Comparison of ENCODE assay signal across 9 cellular contexts in genomic region chr1:1359668-1360468, GRCh38. TPM values are rescaled to one million over a fixed set of nuclear protein-coding genes. Genes with fewer than 3 reads are reported as not detected.
DNase-seq lines count a peak whose midpoint lies in the region; ATAC-seq and TF ChIP-seq lines count a peak whose summit lies in the region.
"Had no signal": no experiment of that assay in that cellular context is flagged by ENCODE, and none has a peak within 500 bp of the region (broad histone marks: within the 10 kb centered on the region; RNA-seq: fewer than 3 reads in every experiment).

No MANE protein-coding gene starts in this region.

- H3K4me1 Mint-ChIP-seq in IgD-negative memory B cell: peaks cover 3 to 6% (median 6%) of the 10 kb centered on the region in 3 donors
- peaks cover 0 to 2% of the 10 kb centered on the region in 2 donors for H3K4me1 Mint-ChIP-seq in natural killer cell treated with Interleukin-12 subunit alpha and Interleukin-12 subunit beta and Interleukin-15 and Interleukin-18, amount 100 ng/mL, for 72 hours (ENCODE audit: low read depth in 2 of 2)

- peaks cover 2% of the 10 kb centered on the region for H3K36me3 Mint-ChIP-seq in IgD-negative memory B cell
- H3K36me3 Mint-ChIP-seq in natural killer cell treated with Interleukin-12 subunit alpha and Interleukin-12 subunit beta and Interleukin-15 and Interleukin-18, amount 100 ng/mL, for 72 hours: no peaks in the 10 kb centered on the region

- H3K36me3 ChIP-seq in mesenchymal stem cell (ENCODE audit: control insufficient read depth in 1 of 2, insufficient read depth in 2 of 2, low read depth in 1 of 2, low read length in 2 of 2): peaks cover 0 to 12% of the 10 kb centered on the region in 2 experiments
- peaks cover 0 to 5% (median 0%) of the 10 kb centered on the region in 3 donors for H3K36me3 ChIP-seq in tibial nerve

- peak overlapping the region; percentile 93 to 100 for H3K4ac ChIP-seq in mesenchymal stem cell (ENCODE audit: low read depth in 1 of 2, low read length in 2 of 2)

- H2BK12ac ChIP-seq in mesenchymal stem cell (ENCODE audit: low read length in 2 of 2): peak overlapping the region; percentile 92 to 100

- H2BK5ac ChIP-seq in mesenchymal stem cell (ENCODE audit: low read depth, low read length, poor library complexity, severe bottlenecking): peak overlapping the region; percentile 92

- no peak overlapping the region for H2AFZ ChIP-seq in mesenchymal stem cell (ENCODE audit: low read depth, low read length)

- H3K4me3 ChIP-seq in choroid plexus epithelial cell (ENCODE audit: low read depth, low read length) (no peak overlapping the region), mesenchymal stem cell (ENCODE audit: insufficient read depth in 1 of 2, low read depth in 1 of 2, low read length in 2 of 2) (peak overlapping the region in 1 of 2 experiments; percentile 93), tibial nerve (peak overlapping the region in 1 of 4 donors; percentile 66)

- ATAC-seq in natural killer cell treated with Interleukin-12 subunit alpha and Interleukin-12 subunit beta and Interleukin-15 and Interleukin-18, amount 100 ng/mL, for 72 hours: no peak
- ATAC-seq in HG02981 (IDR thresholded peaks at IDR 0.05; ENCODE audit: unreplicated experiment) (no peak), GM21717 (IDR thresholded peaks at IDR 0.05; ENCODE audit: unreplicated experiment) (no peak), HG03039 (IDR thresholded peaks at IDR 0.05; ENCODE audit: unreplicated experiment) (no peak)

- H3K18ac ChIP-seq in mesenchymal stem cell (ENCODE audit: low read depth in 1 of 2, low read length in 2 of 2): peak overlapping the region; percentile 95 to 99

- WGBS in mesenchymal stem cell: 52% methylated on average over 25 of the region's 28 CpGs
- 26 to 37% methylated on average over 10 to 16 of the region's 28 CpGs for WGBS in tibial nerve, 2 donors

- H3K14ac ChIP-seq in mesenchymal stem cell (ENCODE audit: low read length in 2 of 2): peak overlapping the region; percentile 47 to 76

- no peak for TF ChIP-seq POLR2A in tibial nerve (IDR thresholded peaks at IDR 0.05)

- H2AK5ac ChIP-seq in mesenchymal stem cell (ENCODE audit: low read length, severe bottlenecking): peak overlapping the region; percentile 99

- peak overlapping the region in 3 of 4 donors; percentile 47 to 64 (median 49) for H3K4me3 Mint-ChIP-seq in IgD-negative memory B cell
- no peak overlapping the region for H3K4me3 Mint-ChIP-seq in natural killer cell treated with Interleukin-12 subunit alpha and Interleukin-12 subunit beta and Interleukin-15 and Interleukin-18, amount 100 ng/mL, for 72 hours

- H3K4me1 ChIP-seq in mesenchymal stem cell (ENCODE audit: control insufficient read depth, insufficient read depth, low read depth, low read length) (peaks cover 57% of the 10 kb centered on the region), tibial nerve (peaks cover 0 to 64% (median 55%) of the 10 kb centered on the region in 4 donors)

- no peak for TF ChIP-seq CTCF in choroid plexus epithelial cell (conservative IDR thresholded peaks at IDR 0.05; ENCODE audit: low read depth, low read length)
- TF ChIP-seq CTCF in tibial nerve (IDR thresholded peaks at IDR 0.05): no peak

- H3K27ac Mint-ChIP-seq in IgD-negative memory B cell: peak overlapping the region in 1 of 3 donors; percentile 19
- no peak overlapping the region for H3K27ac Mint-ChIP-seq in natural killer cell treated with Interleukin-12 subunit alpha and Interleukin-12 subunit beta and Interleukin-15 and Interleukin-18, amount 100 ng/mL, for 72 hours

- H3K23ac ChIP-seq in mesenchymal stem cell (ENCODE audit: low read length in 2 of 2): peak overlapping the region in 1 of 2 experiments; percentile 67

- peak overlapping the region; percentile 41 for H3K4me2 ChIP-seq in mesenchymal stem cell (ENCODE audit: low read length, poor library complexity, severe bottlenecking)

- peak overlapping the region; percentile 98 for H3K27ac ChIP-seq in mesenchymal stem cell (ENCODE audit: low read length, poor library complexity, severe bottlenecking)
- peak overlapping the region; percentile 81 to 92 (median 88) for H3K27ac ChIP-seq in tibial nerve

- H4K91ac ChIP-seq in mesenchymal stem cell (ENCODE audit: low read length): peak overlapping the region; percentile 100

- H3K27me3 Mint-ChIP-seq in IgD-negative memory B cell: peaks cover 17% of the 10 kb centered on the region
- H3K27me3 Mint-ChIP-seq in natural killer cell treated with Interleukin-12 subunit alpha and Interleukin-12 subunit beta and Interleukin-15 and Interleukin-18, amount 100 ng/mL, for 72 hours: peaks cover 8 to 10% of the 10 kb centered on the region in 2 donors

- DNase-seq in choroid plexus epithelial cell (ENCODE audit: low read depth) (peak; percentile 39), mesenchymal stem cell (peak; percentile 67), tibial nerve (ENCODE audit: low spot score in 2 of 2) (peak; percentile 80 to 81)
- no peak for DNase-seq in natural killer cell treated with Interleukin-12 subunit alpha and Interleukin-12 subunit beta and Interleukin-15 and Interleukin-18, amount 100 ng/mL, for 72 hours (ENCODE audit: low spot score)
- DNase-seq: effector memory CD4-positive, alpha-beta T cell had no signal

- H3K9me3 ChIP-seq in mesenchymal stem cell (ENCODE audit: control insufficient read depth, low read length) (no peaks in the 10 kb centered on the region), tibial nerve (no peaks in the 10 kb centered on the region)

- peak overlapping the region; percentile 100 for H2BK15ac ChIP-seq in mesenchymal stem cell (ENCODE audit: low read depth, poor library complexity, severe bottlenecking)

- peak overlapping the region; percentile 99 for H4K8ac ChIP-seq in mesenchymal stem cell (ENCODE audit: low read length)

- TF ChIP-seq EP300 in tibial nerve (IDR thresholded peaks at IDR 0.05): peak in 1 of 2 donors; percentile 80

- H3K27me3 ChIP-seq in mesenchymal stem cell (ENCODE audit: control insufficient read depth in 1 of 2, insufficient read depth in 1 of 2, low read length in 2 of 2) (no peaks in the 10 kb centered on the region), tibial nerve (no peaks in the 10 kb centered on the region)

- H2BK120ac ChIP-seq in mesenchymal stem cell (ENCODE audit: low read depth, low read length): peak overlapping the region; percentile 100

- H3K9me3 Mint-ChIP-seq in IgD-negative memory B cell: no peaks in the 10 kb centered on the region
- no peaks in the 10 kb centered on the region for H3K9me3 Mint-ChIP-seq in natural killer cell treated with Interleukin-12 subunit alpha and Interleukin-12 subunit beta and Interleukin-15 and Interleukin-18, amount 100 ng/mL, for 72 hours

- H3K9ac ChIP-seq in mesenchymal stem cell (ENCODE audit: low read length): peak overlapping the region; percentile 97

- no peaks in the 10 kb centered on the region for H3K79me1 ChIP-seq in mesenchymal stem cell (replicated peaks; ENCODE audit: low read length, poor library complexity, severe bottlenecking)

RNA-seq across cellular contexts. Expression of gene MXRA8, which starts 1.5 kb away (rescaled TPM):
- polyA plus RNA-seq in IgD-negative memory B cell: not detected
- polyA plus RNA-seq in mesenchymal stem cell (2013, experiment 1 of 2): 282 TPM
- polyA plus RNA-seq in mesenchymal stem cell (2013, experiment 2 of 2): 274 TPM
- 100 to 1,000 TPM; 351 to 659 (median 448) TPM for total RNA-seq in tibial nerve
- not detected for total RNA-seq in natural killer cell treated with Interleukin-12 subunit alpha and Interleukin-12 subunit beta and Interleukin-15 and Interleukin-18, amount 100 ng/mL, for 72 hours

RNA-seq across cellular contexts. Expression of gene DVL1, which starts 10.7 kb away (rescaled TPM):
- 1.0 TPM for polyA plus RNA-seq in IgD-negative memory B cell
- polyA plus RNA-seq in mesenchymal stem cell (2013, experiment 1 of 2): 26.3 TPM
- 26.6 TPM for polyA plus RNA-seq in mesenchymal stem cell (2013, experiment 2 of 2)
- total RNA-seq in tibial nerve: 100 to 1,000 TPM; 130 to 191 (median 144) TPM
- 10 to 100 TPM; 29.4 to 66.5 TPM for total RNA-seq in natural killer cell treated with Interleukin-12 subunit alpha and Interleukin-12 subunit beta and Interleukin-15 and Interleukin-18, amount 100 ng/mL, for 72 hours

RNA-seq across cellular contexts. Expression of gene AURKAIP1, which starts 15.1 kb away (rescaled TPM):
- 177 TPM for polyA plus RNA-seq in IgD-negative memory B cell
- polyA plus RNA-seq in mesenchymal stem cell (2013, experiment 1 of 2): 79.5 TPM
- 83.6 TPM for polyA plus RNA-seq in mesenchymal stem cell (2013, experiment 2 of 2)
- total RNA-seq in tibial nerve: 100 to 1,000 TPM in 3 of 4 donors, 10 to 100 TPM in 1; 63.9 to 128 (median 105) TPM
- total RNA-seq in natural killer cell treated with Interleukin-12 subunit alpha and Interleukin-12 subunit beta and Interleukin-15 and Interleukin-18, amount 100 ng/mL, for 72 hours: 100 to 1,000 TPM; 106 to 216 TPM

RNA-seq across cellular contexts. Expression of gene TAS1R3, which starts 28.8 kb away (rescaled TPM):
- polyA plus RNA-seq in IgD-negative memory B cell: 5.5 TPM
- 0.04 TPM for polyA plus RNA-seq in mesenchymal stem cell (2013, experiment 1 of 2)
- 0.04 TPM for polyA plus RNA-seq in mesenchymal stem cell (2013, experiment 2 of 2)
- total RNA-seq in tibial nerve: 1 to 10 TPM in 1 of 4 donors, under 1 TPM in 3; 0.21 to 1.2 (median 0.63) TPM
- total RNA-seq in natural killer cell treated with Interleukin-12 subunit alpha and Interleukin-12 subunit beta and Interleukin-15 and Interleukin-18, amount 100 ng/mL, for 72 hours: under 1 TPM; 0.81 to 0.89 TPM

RNA-seq across cellular contexts. Expression of gene CPTP, which starts 35.3 kb away (rescaled TPM):
- polyA plus RNA-seq in IgD-negative memory B cell: 31.7 TPM
- polyA plus RNA-seq in mesenchymal stem cell (2013, experiment 1 of 2): 17.8 TPM
- 17.7 TPM for polyA plus RNA-seq in mesenchymal stem cell (2013, experiment 2 of 2)
- 10 to 100 TPM; 12.0 to 24.9 (median 18.8) TPM for total RNA-seq in tibial nerve
- 10 to 100 TPM; 15.7 to 20.1 TPM for total RNA-seq in natural killer cell treated with Interleukin-12 subunit alpha and Interleukin-12 subunit beta and Interleukin-15 and Interleukin-18, amount 100 ng/mL, for 72 hours

Comparison
In these comparisons a context has a peak if more than half of its experiments do, and no peak if none do; other contexts are left out.
1. RNA of gene MXRA8, which starts 1.5 kb away (total RNA-seq): 351 to 659 TPM in tibial nerve; not detected in natural killer cell treated with Interleukin-12 subunit alpha and Interleukin-12 subunit beta and Interleukin-15 and Interleukin-18, amount 100 ng/mL, for 72 hours; every median in the first group is over 100 times any median in the second.